ENCODE assay signal across 1 cellular context in the genomic region with DNA sequence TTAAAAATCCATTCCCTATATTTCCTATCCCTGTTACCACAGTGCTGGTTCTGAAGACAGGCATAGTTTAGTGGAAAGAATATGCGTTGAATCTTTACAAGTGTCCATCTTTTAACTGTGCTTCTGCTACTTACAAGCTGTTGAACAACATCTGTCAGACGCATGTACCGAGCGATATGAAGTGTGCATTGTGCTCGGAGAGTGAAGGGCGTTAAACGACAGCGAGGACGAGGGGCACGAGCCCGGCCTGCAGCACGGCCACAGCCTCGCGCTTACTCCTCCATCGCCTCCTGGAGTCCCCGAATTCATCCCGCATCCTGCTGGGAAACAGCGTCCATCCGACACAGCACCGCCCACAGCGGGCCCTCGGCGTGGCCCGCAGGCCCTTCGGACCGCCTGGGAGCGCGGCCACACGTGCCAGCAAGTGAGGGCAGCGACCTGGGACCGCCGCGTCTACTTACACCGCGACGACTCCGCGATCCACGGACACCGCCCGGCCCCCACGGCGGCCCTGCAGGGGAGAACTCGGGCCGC.
A peak's percentile ranks its signal among the peaks of the same experiment; 100 is the strongest.
TF ChIP-seq lines count a peak whose summit lies in the region.

No MANE protein-coding gene starts in this region.

TF ChIP-seq in HepG2, 621 proteins besides CTCF, POLR2A, EP300 and RAD21 (continued from another document and continues in another):
- TF ChIP-seq, protein P1, sequence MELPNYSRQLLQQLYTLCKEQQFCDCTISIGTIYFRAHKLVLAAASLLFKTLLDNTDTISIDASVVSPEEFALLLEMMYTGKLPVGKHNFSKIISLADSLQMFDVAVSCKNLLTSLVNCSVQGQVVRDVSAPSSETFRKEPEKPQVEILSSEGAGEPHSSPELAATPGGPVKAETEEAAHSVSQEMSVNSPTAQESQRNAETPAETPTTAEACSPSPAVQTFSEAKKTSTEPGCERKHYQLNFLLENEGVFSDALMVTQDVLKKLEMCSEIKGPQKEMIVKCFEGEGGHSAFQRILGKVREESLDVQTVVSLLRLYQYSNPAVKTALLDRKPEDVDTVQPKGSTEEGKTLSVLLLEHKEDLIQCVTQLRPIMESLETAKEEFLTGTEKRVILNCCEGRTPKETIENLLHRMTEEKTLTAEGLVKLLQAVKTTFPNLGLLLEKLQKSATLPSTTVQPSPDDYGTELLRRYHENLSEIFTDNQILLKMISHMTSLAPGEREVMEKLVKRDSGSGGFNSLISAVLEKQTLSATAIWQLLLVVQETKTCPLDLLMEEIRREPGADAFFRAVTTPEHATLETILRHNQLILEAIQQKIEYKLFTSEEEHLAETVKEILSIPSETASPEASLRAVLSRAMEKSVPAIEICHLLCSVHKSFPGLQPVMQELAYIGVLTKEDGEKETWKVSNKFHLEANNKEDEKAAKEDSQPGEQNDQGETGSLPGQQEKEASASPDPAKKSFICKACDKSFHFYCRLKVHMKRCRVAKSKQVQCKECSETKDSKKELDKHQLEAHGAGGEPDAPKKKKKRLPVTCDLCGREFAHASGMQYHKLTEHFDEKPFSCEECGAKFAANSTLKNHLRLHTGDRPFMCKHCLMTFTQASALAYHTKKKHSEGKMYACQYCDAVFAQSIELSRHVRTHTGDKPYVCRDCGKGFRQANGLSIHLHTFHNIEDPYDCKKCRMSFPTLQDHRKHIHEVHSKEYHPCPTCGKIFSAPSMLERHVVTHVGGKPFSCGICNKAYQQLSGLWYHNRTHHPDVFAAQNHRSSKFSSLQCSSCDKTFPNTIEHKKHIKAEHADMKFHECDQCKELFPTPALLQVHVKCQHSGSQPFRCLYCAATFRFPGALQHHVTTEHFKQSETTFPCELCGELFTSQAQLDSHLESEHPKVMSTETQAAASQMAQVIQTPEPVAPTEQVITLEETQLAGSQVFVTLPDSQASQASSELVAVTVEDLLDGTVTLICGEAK (IDR thresholded peaks at IDR 0.05): no peak
- TF ChIP-seq, protein P1 (CRISPR knock-in tag; IDR thresholded peaks at IDR 0.05): peak; percentile 10; the same call in 1 of the 2 replicates
- TF ChIP-seq AGO2 (optimal IDR thresholded peaks at IDR 0.05; ENCODE audit: low read depth, low read length): no peak
- no peak for TF ChIP-seq ZNF850 (CRISPR knock-in tag; conservative IDR thresholded peaks at IDR 0.05)
- 0 out of 2 replicates have a peak, but pooled peaks have one; percentile 18 for TF ChIP-seq ZNF260 (CRISPR knock-in tag; IDR thresholded peaks at IDR 0.05; ENCODE audit: borderline replicate concordance, low read depth)
- TF ChIP-seq TMF1 (CRISPR knock-in tag; IDR thresholded peaks at IDR 0.05; ENCODE audit: low read depth): no peak
- TF ChIP-seq LCORL (IDR thresholded peaks at IDR 0.05): no peak
- TF ChIP-seq LCORL (CRISPR knock-in tag; IDR thresholded peaks at IDR 0.05): peak; percentile 10; the same call in 1 of the 2 replicates
- TF ChIP-seq ZNF382 (CRISPR knock-in tag; IDR thresholded peaks at IDR 0.05; ENCODE audit: borderline replicate concordance): no peak
- no peak for TF ChIP-seq HNRNPL (IDR thresholded peaks at IDR 0.05; ENCODE audit: low read depth, low read length)
- TF ChIP-seq, protein P2, sequence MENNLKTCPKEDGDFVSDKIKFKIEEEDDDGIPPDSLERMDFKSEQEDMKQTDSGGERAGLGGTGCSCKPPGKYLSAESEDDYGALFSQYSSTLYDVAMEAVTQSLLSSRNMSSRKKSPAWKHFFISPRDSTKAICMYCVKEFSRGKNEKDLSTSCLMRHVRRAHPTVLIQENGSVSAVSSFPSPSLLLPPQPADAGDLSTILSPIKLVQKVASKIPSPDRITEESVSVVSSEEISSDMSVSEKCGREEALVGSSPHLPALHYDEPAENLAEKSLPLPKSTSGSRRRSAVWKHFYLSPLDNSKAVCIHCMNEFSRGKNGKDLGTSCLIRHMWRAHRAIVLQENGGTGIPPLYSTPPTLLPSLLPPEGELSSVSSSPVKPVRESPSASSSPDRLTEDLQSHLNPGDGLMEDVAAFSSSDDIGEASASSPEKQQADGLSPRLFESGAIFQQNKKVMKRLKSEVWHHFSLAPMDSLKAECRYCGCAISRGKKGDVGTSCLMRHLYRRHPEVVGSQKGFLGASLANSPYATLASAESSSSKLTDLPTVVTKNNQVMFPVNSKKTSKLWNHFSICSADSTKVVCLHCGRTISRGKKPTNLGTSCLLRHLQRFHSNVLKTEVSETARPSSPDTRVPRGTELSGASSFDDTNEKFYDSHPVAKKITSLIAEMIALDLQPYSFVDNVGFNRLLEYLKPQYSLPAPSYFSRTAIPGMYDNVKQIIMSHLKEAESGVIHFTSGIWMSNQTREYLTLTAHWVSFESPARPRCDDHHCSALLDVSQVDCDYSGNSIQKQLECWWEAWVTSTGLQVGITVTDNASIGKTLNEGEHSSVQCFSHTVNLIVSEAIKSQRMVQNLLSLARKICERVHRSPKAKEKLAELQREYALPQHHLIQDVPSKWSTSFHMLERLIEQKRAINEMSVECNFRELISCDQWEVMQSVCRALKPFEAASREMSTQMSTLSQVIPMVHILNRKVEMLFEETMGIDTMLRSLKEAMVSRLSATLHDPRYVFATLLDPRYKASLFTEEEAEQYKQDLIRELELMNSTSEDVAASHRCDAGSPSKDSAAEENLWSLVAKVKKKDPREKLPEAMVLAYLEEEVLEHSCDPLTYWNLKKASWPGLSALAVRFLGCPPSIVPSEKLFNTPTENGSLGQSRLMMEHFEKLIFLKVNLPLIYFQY (CRISPR knock-in tag; IDR thresholded peaks at IDR 0.05; ENCODE audit: borderline replicate concordance): no peak
- TF ChIP-seq ZBTB7A (CRISPR knock-in tag; IDR thresholded peaks at IDR 0.05): no peak
- TF ChIP-seq XRCC5 (optimal IDR thresholded peaks at IDR 0.05; ENCODE audit: low read length): no peak
- TF ChIP-seq NFATC3 (CRISPR knock-in tag; IDR thresholded peaks at IDR 0.05): no peak
- no peak for TF ChIP-seq RXRA (CRISPR knock-in tag; IDR thresholded peaks at IDR 0.05)
- TF ChIP-seq, protein P3, sequence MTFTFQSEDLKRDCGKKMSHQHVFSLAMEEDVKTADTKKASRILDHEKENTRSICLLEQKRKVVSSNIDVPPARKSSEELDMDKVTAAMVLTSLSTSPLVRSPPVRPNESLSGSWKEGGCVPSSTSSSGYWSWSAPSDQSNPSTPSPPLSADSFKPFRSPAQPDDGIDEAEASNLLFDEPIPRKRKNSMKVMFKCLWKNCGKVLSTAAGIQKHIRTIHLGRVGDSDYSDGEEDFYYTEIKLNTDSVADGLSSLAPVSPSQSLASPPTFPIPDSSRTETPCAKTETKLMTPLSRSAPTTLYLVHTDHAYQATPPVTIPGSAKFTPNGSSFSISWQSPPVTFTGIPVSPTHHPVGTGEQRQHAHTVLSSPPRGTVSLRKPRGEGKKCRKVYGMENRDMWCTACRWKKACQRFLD (CRISPR knock-in tag; IDR thresholded peaks at IDR 0.05; ENCODE audit: borderline replicate concordance): no peak
- no peak for TF ChIP-seq ZNF282 (IDR thresholded peaks at IDR 0.05; ENCODE audit: partially characterized antibody)
- no peak for TF ChIP-seq IRF2 (CRISPR knock-in tag; IDR thresholded peaks at IDR 0.05)
- no peak for TF ChIP-seq TOE1 (CRISPR knock-in tag; IDR thresholded peaks at IDR 0.05)
- TF ChIP-seq RFX3 (CRISPR knock-in tag; IDR thresholded peaks at IDR 0.05): no peak; the same call in 1 of the 2 replicates
- no peak for TF ChIP-seq NKX3-1 (CRISPR knock-in tag; IDR thresholded peaks at IDR 0.05)
- no peak for TF ChIP-seq HCFC1 (IDR thresholded peaks at IDR 0.05; ENCODE audit: low read depth, low read length)
- TF ChIP-seq FOXM1 (CRISPR knock-in tag; IDR thresholded peaks at IDR 0.05): peak; percentile 48; the same call in 1 of the 2 replicates
- 0 out of 2 replicates have a peak, but pooled peaks have one; percentile 4 for TF ChIP-seq ZNF550 (CRISPR knock-in tag; IDR thresholded peaks at IDR 0.05; ENCODE audit: borderline replicate concordance)
- no peak for TF ChIP-seq PAF1 (CRISPR knock-in tag; IDR thresholded peaks at IDR 0.05)
- no peak; the same call in 1 of the 2 replicates for TF ChIP-seq ELF4 (CRISPR knock-in tag; IDR thresholded peaks at IDR 0.05; ENCODE audit: borderline replicate concordance)
- no peak for TF ChIP-seq SP2 (CRISPR knock-in tag; IDR thresholded peaks at IDR 0.05)
- no peak for TF ChIP-seq ZNF24 (IDR thresholded peaks at IDR 0.05)
- TF ChIP-seq, protein P4, sequence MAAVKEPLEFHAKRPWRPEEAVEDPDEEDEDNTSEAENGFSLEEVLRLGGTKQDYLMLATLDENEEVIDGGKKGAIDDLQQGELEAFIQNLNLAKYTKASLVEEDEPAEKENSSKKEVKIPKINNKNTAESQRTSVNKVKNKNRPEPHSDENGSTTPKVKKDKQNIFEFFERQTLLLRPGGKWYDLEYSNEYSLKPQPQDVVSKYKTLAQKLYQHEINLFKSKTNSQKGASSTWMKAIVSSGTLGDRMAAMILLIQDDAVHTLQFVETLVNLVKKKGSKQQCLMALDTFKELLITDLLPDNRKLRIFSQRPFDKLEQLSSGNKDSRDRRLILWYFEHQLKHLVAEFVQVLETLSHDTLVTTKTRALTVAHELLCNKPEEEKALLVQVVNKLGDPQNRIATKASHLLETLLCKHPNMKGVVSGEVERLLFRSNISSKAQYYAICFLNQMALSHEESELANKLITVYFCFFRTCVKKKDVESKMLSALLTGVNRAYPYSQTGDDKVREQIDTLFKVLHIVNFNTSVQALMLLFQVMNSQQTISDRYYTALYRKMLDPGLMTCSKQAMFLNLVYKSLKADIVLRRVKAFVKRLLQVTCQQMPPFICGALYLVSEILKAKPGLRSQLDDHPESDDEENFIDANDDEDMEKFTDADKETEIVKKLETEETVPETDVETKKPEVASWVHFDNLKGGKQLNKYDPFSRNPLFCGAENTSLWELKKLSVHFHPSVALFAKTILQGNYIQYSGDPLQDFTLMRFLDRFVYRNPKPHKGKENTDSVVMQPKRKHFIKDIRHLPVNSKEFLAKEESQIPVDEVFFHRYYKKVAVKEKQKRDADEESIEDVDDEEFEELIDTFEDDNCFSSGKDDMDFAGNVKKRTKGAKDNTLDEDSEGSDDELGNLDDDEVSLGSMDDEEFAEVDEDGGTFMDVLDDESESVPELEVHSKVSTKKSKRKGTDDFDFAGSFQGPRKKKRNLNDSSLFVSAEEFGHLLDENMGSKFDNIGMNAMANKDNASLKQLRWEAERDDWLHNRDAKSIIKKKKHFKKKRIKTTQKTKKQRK (IDR thresholded peaks at IDR 0.05; ENCODE audit: low read length): no peak
- no peak for TF ChIP-seq ZNF547 (CRISPR knock-in tag; IDR thresholded peaks at IDR 0.05)
- TF ChIP-seq, protein P5, sequence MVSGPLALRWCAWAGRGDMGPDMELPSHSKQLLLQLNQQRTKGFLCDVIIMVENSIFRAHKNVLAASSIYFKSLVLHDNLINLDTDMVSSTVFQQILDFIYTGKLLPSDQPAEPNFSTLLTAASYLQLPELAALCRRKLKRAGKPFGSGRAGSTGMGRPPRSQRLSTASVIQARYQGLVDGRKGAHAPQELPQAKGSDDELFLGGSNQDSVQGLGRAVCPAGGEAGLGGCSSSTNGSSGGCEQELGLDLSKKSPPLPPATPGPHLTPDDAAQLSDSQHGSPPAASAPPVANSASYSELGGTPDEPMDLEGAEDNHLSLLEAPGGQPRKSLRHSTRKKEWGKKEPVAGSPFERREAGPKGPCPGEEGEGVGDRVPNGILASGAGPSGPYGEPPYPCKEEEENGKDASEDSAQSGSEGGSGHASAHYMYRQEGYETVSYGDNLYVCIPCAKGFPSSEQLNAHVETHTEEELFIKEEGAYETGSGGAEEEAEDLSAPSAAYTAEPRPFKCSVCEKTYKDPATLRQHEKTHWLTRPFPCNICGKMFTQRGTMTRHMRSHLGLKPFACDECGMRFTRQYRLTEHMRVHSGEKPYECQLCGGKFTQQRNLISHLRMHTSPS (CRISPR knock-in tag; IDR thresholded peaks at IDR 0.05; ENCODE audit: low read depth): no peak; the same call in 1 of the 2 replicates
- no peak for TF ChIP-seq MYC (CRISPR knock-in tag; IDR thresholded peaks at IDR 0.05; ENCODE audit: borderline replicate concordance)
